17 cellular contexts compared by ENCODE assay signal in genomic region chr22:28181332-28181731, GRCh38.
DNase-seq lines count a peak whose midpoint lies in the region; ATAC-seq and TF ChIP-seq lines count a peak whose summit lies in the region.
"Had no signal": no experiment of that assay in that cellular context is flagged by ENCODE, and none has a peak within 500 bp of the region (broad histone marks: within the 10 kb centered on the region; RNA-seq: fewer than 3 reads in every experiment).

No MANE protein-coding gene starts in this region.

- H3K36me3 Mint-ChIP-seq in natural killer cell treated with Interleukin-12 subunit alpha and Interleukin-12 subunit beta and Interleukin-15 and Interleukin-18, amount 100 ng/mL, for 72 hours: no peaks in the 10 kb centered on the region
- no peaks in the 10 kb centered on the region for H3K36me3 Mint-ChIP-seq in WTC11
- H3K36me3 Mint-ChIP-seq: activated CD4-positive, alpha-beta memory T cell treated with anti-CD3 and anti-CD28 coated beads for 36 hours; activated naive CD8-positive, alpha-beta T cell treated with anti-CD3 and anti-CD28 coated beads, Interleukin-2, amount 10 ng/mL, durations not matched to agents 7 days and 5 days had no signal

- no peak overlapping the region for H3K4me3 ChIP-seq in HEK293 (ENCODE audit: low read depth, low read length)

- H3K4me3 Mint-ChIP-seq in natural killer cell treated with Interleukin-12 subunit alpha and Interleukin-12 subunit beta and Interleukin-15 and Interleukin-18, amount 100 ng/mL, for 72 hours: no peak overlapping the region
- no peak overlapping the region for H3K4me3 Mint-ChIP-seq in WTC11
- H3K4me3 Mint-ChIP-seq: activated CD4-positive, alpha-beta memory T cell treated with anti-CD3 and anti-CD28 coated beads for 36 hours; activated naive CD8-positive, alpha-beta T cell treated with anti-CD3 and anti-CD28 coated beads, Interleukin-2, amount 10 ng/mL, durations not matched to agents 7 days and 5 days; central memory CD8-positive, alpha-beta T cell had no signal

- ATAC-seq in natural killer cell treated with Interleukin-12 subunit alpha and Interleukin-12 subunit beta and Interleukin-15 and Interleukin-18, amount 100 ng/mL, for 72 hours: no peak
- ATAC-seq in WTC11: no peak

- peaks cover 9 to 32% of the 10 kb centered on the region in 2 donors for H3K27me3 Mint-ChIP-seq in natural killer cell treated with Interleukin-12 subunit alpha and Interleukin-12 subunit beta and Interleukin-15 and Interleukin-18, amount 100 ng/mL, for 72 hours
- no peaks in the 10 kb centered on the region for H3K27me3 Mint-ChIP-seq in WTC11 (ENCODE audit: low read depth)

- H3K9me3 ChIP-seq in HEK293 (ENCODE audit: control insufficient read depth, insufficient read depth, low read depth, low read length): no peaks in the 10 kb centered on the region

- H3K4me1 ChIP-seq in HEK293 (ENCODE audit: control insufficient read depth, insufficient read depth, low read length): peaks cover 4% of the 10 kb centered on the region

- H3K9me3 Mint-ChIP-seq in natural killer cell treated with Interleukin-12 subunit alpha and Interleukin-12 subunit beta and Interleukin-15 and Interleukin-18, amount 100 ng/mL, for 72 hours: no peaks in the 10 kb centered on the region
- no peaks in the 10 kb centered on the region for H3K9me3 Mint-ChIP-seq in WTC11
- H3K9me3 Mint-ChIP-seq: activated CD4-positive, alpha-beta memory T cell treated with anti-CD3 and anti-CD28 coated beads for 36 hours; activated naive CD8-positive, alpha-beta T cell treated with anti-CD3 and anti-CD28 coated beads, Interleukin-2, amount 10 ng/mL, durations not matched to agents 7 days and 5 days; central memory CD8-positive, alpha-beta T cell had no signal

- TF ChIP-seq CTCF in HEK293 (tag by site-specific recombination; IDR thresholded peaks at IDR 0.05) (no peak), GM13976 (IDR thresholded peaks at IDR 0.05; ENCODE audit: borderline replicate concordance, control extremely low read depth, extremely low read depth, insufficient read depth, missing control alignments) (no peak), WTC11 (IDR thresholded peaks at IDR 0.05) (no peak)

- no peaks in the 10 kb centered on the region for H3K4me1 Mint-ChIP-seq in natural killer cell treated with Interleukin-12 subunit alpha and Interleukin-12 subunit beta and Interleukin-15 and Interleukin-18, amount 100 ng/mL, for 72 hours (ENCODE audit: low read depth in 2 of 2)
- H3K4me1 Mint-ChIP-seq in WTC11: peaks cover 3% of the 10 kb centered on the region
- H3K4me1 Mint-ChIP-seq: activated naive CD8-positive, alpha-beta T cell treated with anti-CD3 and anti-CD28 coated beads, Interleukin-2, amount 10 ng/mL, durations not matched to agents 7 days and 5 days; central memory CD8-positive, alpha-beta T cell had no signal

- H3K27ac Mint-ChIP-seq in natural killer cell treated with Interleukin-12 subunit alpha and Interleukin-12 subunit beta and Interleukin-15 and Interleukin-18, amount 100 ng/mL, for 72 hours: no peak overlapping the region
- no peak overlapping the region for H3K27ac Mint-ChIP-seq in WTC11
- H3K27ac Mint-ChIP-seq: activated CD4-positive, alpha-beta memory T cell treated with anti-CD3 and anti-CD28 coated beads for 36 hours; activated naive CD8-positive, alpha-beta T cell treated with anti-CD3 and anti-CD28 coated beads, Interleukin-2, amount 10 ng/mL, durations not matched to agents 7 days and 5 days had no signal

- no peaks in the 10 kb centered on the region for H3K36me3 ChIP-seq in HEK293 (ENCODE audit: control insufficient read depth in 2 of 2, insufficient read depth in 1 of 2, low read length in 2 of 2)

- CTCF ChIA-PET in HEK293 (lab: Yijun Ruan, JAX): interaction anchor here (0.6 to 1.3 kb wide), 2 partner anchors 13 to 130 kb away, joined by 3 read pairs; no protein-coding TSS in a partner anchor
- CTCF ChIA-PET in WTC11 (lab: Charles Lee): interaction anchor here (0.6 kb wide), 1 partner anchor 343 kb away, joined by 4 read pairs; no protein-coding TSS in a partner anchor

- POLR2A ChIA-PET in HEK293 (lab: Yijun Ruan, JAX) (no interaction called here), WTC11 (lab: Charles Lee) (no interaction called here)

- H3K27ac ChIP-seq in HEK293 (ENCODE audit: extremely low read depth, low read depth, low read length): no peak overlapping the region

- DNase-seq in AG08395 (ENCODE audit: low spot score) (peak; percentile 50), astrocyte of the hippocampus (ENCODE audit: low read depth, low spot score) (peak; percentile 41), kidney tubule cell (ENCODE audit: low spot score) (peak; percentile 18), NCI-H345 (lab: John Stamatoyannopoulos, UW) (no peak), GM13976 (ENCODE audit: low spot score) (no peak), WTC11 (ENCODE audit: low spot score) (no peak)
- no peak for DNase-seq in natural killer cell treated with Interleukin-12 subunit alpha and Interleukin-12 subunit beta and Interleukin-15 and Interleukin-18, amount 100 ng/mL, for 72 hours (ENCODE audit: low spot score)
- DNase-seq: activated CD4-positive, alpha-beta memory T cell treated with anti-CD3 and anti-CD28 coated beads for 36 hours; activated naive CD8-positive, alpha-beta T cell treated with anti-CD3 and anti-CD28 coated beads, Interleukin-2, amount 10 ng/mL, durations not matched to agents 7 days and 5 days; activated T-cell treated with anti-CD3 and anti-CD28 coated beads, Interleukin-2, amount 50 U/mL, for 48 hours; AML-193; KBM-7; NCI-H1436; OCI-M1; stimulated activated CD4-positive, alpha-beta T cell treated with anti-CD3 and anti-CD28 coated beads, Interleukin-15, amount 100 ng/mL, for 24 hours had no signal

- in situ Hi-C loops in GM13976 (cut with MboI; ENCODE audit: low sequenced_read_pairs, unreplicated experiment): no loop called here

TF ChIP-seq in HEK293, 187 proteins besides CTCF, POLR2A, EP300 and RAD21 (continues in another document):
- TF ChIP-seq ZNF362 (tag by site-specific recombination; IDR thresholded peaks at IDR 0.05): no peak
- no peak for TF ChIP-seq SP7 (tag by site-specific recombination; IDR thresholded peaks at IDR 0.05)
- no peak for TF ChIP-seq ZNF704 (tag by site-specific recombination; IDR thresholded peaks at IDR 0.05)
- no peak for TF ChIP-seq SALL2 (tag by site-specific recombination; IDR thresholded peaks at IDR 0.05; ENCODE audit: borderline replicate concordance)
- TF ChIP-seq ZNF248 (tag by site-specific recombination; IDR thresholded peaks at IDR 0.05): no peak
- no peak for TF ChIP-seq ZNF560 (tag by site-specific recombination; IDR thresholded peaks at IDR 0.05; ENCODE audit: borderline replicate concordance)
- TF ChIP-seq ZNF202 (tag by site-specific recombination; IDR thresholded peaks at IDR 0.05; ENCODE audit: borderline replicate concordance): no peak

TF ChIP-seq in WTC11, 78 proteins besides CTCF, POLR2A, EP300 and RAD21:
- TF ChIP-seq PRRX2 (CRISPR knock-in tag; IDR thresholded peaks at IDR 0.05): no peak

Comparison
In these comparisons a context has a peak if more than half of its experiments do, and no peak if none do; other contexts are left out.
1. DNase-seq: peak in AG08395 (single experiment), astrocyte of the hippocampus (single experiment) and kidney tubule cell (single experiment); none in NCI-H345 (single experiment), GM13976 (single experiment), natural killer cell treated with Interleukin-12 subunit alpha and Interleukin-12 subunit beta and Interleukin-15 and Interleukin-18, amount 100 ng/mL, for 72 hours (single experiment) and WTC11 (single experiment).